32 cellular contexts compared by ENCODE assay signal in genomic region chr3:194836676-194837075, GRCh38.
"Had no signal": no experiment of that assay in that cellular context is flagged by ENCODE, and none has a peak within 500 bp of the region (broad histone marks: within the 10 kb centered on the region; RNA-seq: fewer than 3 reads in every experiment).

No MANE protein-coding gene starts in this region.

- H3K27ac Mint-ChIP-seq: activated CD4-positive, alpha-beta T cell treated with anti-CD3 and anti-CD28 coated beads for 36 hours; activated CD4-positive, alpha-beta T cell treated with anti-CD3 and anti-CD28 coated beads, Interleukin-2, amount 10 ng/mL, durations not matched to agents 7 days and 5 days; activated CD8-positive, alpha-beta T cell treated with anti-CD3 and anti-CD28 coated beads, Interleukin-2, amount 10 ng/mL, durations not matched to agents 7 days and 5 days; activated naive CD4-positive, alpha-beta T cell treated with anti-CD3 and anti-CD28 coated beads for 36 hours; activated naive CD8-positive, alpha-beta T cell; activated naive CD8-positive, alpha-beta T cell treated with anti-CD3 and anti-CD28 coated beads, Interleukin-2, amount 50 U/mL, for 24 hours; activated T-cell treated with anti-CD3 and anti-CD28 coated beads, Interleukin-2, amount 50 U/mL, for 24 hours; T-helper 1 cell treated with Interleukin-12 subunit alpha and Interleukin-12 subunit beta and Interleukin-4 antibody, amounts not matched to agents 30 μg/mL and 1 μg/mL, for 36 hours; T-helper 2 cell treated with Interferon-gamma antibody and Interleukin-4, amounts not matched to agents 5 μg/mL and 100 μg/mL, for 36 hours had no signal

- H3K27me3 Mint-ChIP-seq: activated CD4-positive, alpha-beta T cell treated with anti-CD3 and anti-CD28 coated beads for 36 hours; activated CD4-positive, alpha-beta T cell treated with anti-CD3 and anti-CD28 coated beads, Interleukin-2, amount 10 ng/mL, durations not matched to agents 7 days and 5 days; activated naive CD8-positive, alpha-beta T cell; activated naive CD8-positive, alpha-beta T cell treated with anti-CD3 and anti-CD28 coated beads, Interleukin-2, amount 50 U/mL, for 24 hours; activated T-cell treated with anti-CD3 and anti-CD28 coated beads, Interleukin-2, amount 50 U/mL, for 24 hours had no signal

- H3K4me3 Mint-ChIP-seq: activated CD4-positive, alpha-beta T cell treated with anti-CD3 and anti-CD28 coated beads for 36 hours; activated CD4-positive, alpha-beta T cell treated with anti-CD3 and anti-CD28 coated beads, Interleukin-2, amount 10 ng/mL, durations not matched to agents 7 days and 5 days; activated CD8-positive, alpha-beta T cell treated with anti-CD3 and anti-CD28 coated beads, Interleukin-2, amount 10 ng/mL, durations not matched to agents 7 days and 5 days; activated naive CD4-positive, alpha-beta T cell treated with anti-CD3 and anti-CD28 coated beads for 36 hours; activated naive CD8-positive, alpha-beta T cell; activated naive CD8-positive, alpha-beta T cell treated with anti-CD3 and anti-CD28 coated beads, Interleukin-2, amount 50 U/mL, for 24 hours; activated T-cell treated with anti-CD3 and anti-CD28 coated beads, Interleukin-2, amount 50 U/mL, for 24 hours; T-helper 1 cell treated with Interleukin-12 subunit alpha and Interleukin-12 subunit beta and Interleukin-4 antibody, amounts not matched to agents 30 μg/mL and 1 μg/mL, for 36 hours; T-helper 2 cell treated with Interferon-gamma antibody and Interleukin-4, amounts not matched to agents 5 μg/mL and 100 μg/mL, for 36 hours had no signal

- DNase-seq: activated CD4-positive, alpha-beta T cell treated with anti-CD3 and anti-CD28 coated beads for 36 hours; activated CD4-positive, alpha-beta T cell treated with anti-CD3 and anti-CD28 coated beads, Interleukin-2, amount 10 ng/mL, durations not matched to agents 7 days and 5 days; activated CD4-positive, alpha-beta T cell treated with anti-CD3 and anti-CD28 coated beads, Interleukin-2, amount 50 U/mL, for 48 hours; activated CD8-positive, alpha-beta T cell treated with anti-CD3 and anti-CD28 coated beads, Interleukin-2, amount 10 ng/mL, durations not matched to agents 7 days and 5 days; activated gamma-delta T cell treated with Interleukin-2 at 50 U/mL for 16 hours; activated naive CD4-positive, alpha-beta T cell treated with anti-CD3 and anti-CD28 coated beads for 36 hours; activated naive CD8-positive, alpha-beta T cell treated with anti-CD3 and anti-CD28 coated beads, Interleukin-2, amount 50 U/mL, for 24 hours; activated T-cell treated with anti-CD3 and anti-CD28 coated beads, Interleukin-2, amount 50 U/mL, for 24 hours; aorta; brain microvascular endothelial cell; Karpas-422; KBM-7; NCI-H1048; NCI-H1105 treated with DMSO at 0.1 percent for 48 hours; NCI-H1436; NCI-H1694; NCI-H1930; NCI-H2081 treated with DMSO at 0.1 percent for 48 hours; NCI-H345; NCI-H524 treated with DMSO at 0.1 percent for 48 hours; NCI-H748 treated with DMSO at 0.1 percent for 48 hours; NK-92 treated with Interleukin-12 subunit alpha and Interleukin-12 subunit beta, amount 100 ng/mL, for 24 hours; PC-3; Peyer's patch; RPMI8226; SHP77 treated with DMSO at 0.1 percent for 48 hours; SK-N-SH had no signal

- H3K27ac ChIP-seq: brain microvascular endothelial cell, Peyer's patch, SJSA1 had no signal

- ATAC-seq: activated CD4-positive, alpha-beta T cell treated with anti-CD3 and anti-CD28 coated beads for 36 hours; activated CD4-positive, CD25-positive, alpha-beta regulatory T cell treated with anti-CD3 and anti-CD28 coated beads, Interleukin-2, amount 50 U/mL, for 24 hours; activated CD8-positive, alpha-beta T cell treated with anti-CD3 and anti-CD28 coated beads, Interleukin-2, amount 10 ng/mL, durations not matched to agents 7 days and 5 days; activated naive CD8-positive, alpha-beta T cell treated with anti-CD3 and anti-CD28 coated beads, Interleukin-2, amount 50 U/mL, for 24 hours; PC-3 had no signal

- H3K36me3 Mint-ChIP-seq: activated naive CD8-positive, alpha-beta T cell had no signal

- H3K4me1 Mint-ChIP-seq: activated CD4-positive, alpha-beta T cell treated with anti-CD3 and anti-CD28 coated beads for 36 hours; activated CD4-positive, alpha-beta T cell treated with anti-CD3 and anti-CD28 coated beads, Interleukin-2, amount 10 ng/mL, durations not matched to agents 7 days and 5 days; activated naive CD8-positive, alpha-beta T cell treated with anti-CD3 and anti-CD28 coated beads, Interleukin-2, amount 50 U/mL, for 24 hours had no signal

- H3K9me3 Mint-ChIP-seq: activated CD4-positive, alpha-beta T cell treated with anti-CD3 and anti-CD28 coated beads, Interleukin-2, amount 10 ng/mL, durations not matched to agents 7 days and 5 days; activated naive CD4-positive, alpha-beta T cell treated with anti-CD3 and anti-CD28 coated beads for 36 hours; activated naive CD8-positive, alpha-beta T cell treated with anti-CD3 and anti-CD28 coated beads, Interleukin-2, amount 50 U/mL, for 24 hours; activated T-cell treated with anti-CD3 and anti-CD28 coated beads, Interleukin-2, amount 50 U/mL, for 24 hours; T-helper 1 cell treated with Interleukin-12 subunit alpha and Interleukin-12 subunit beta and Interleukin-4 antibody, amounts not matched to agents 30 μg/mL and 1 μg/mL, for 36 hours; T-helper 2 cell treated with Interferon-gamma antibody and Interleukin-4, amounts not matched to agents 5 μg/mL and 100 μg/mL, for 36 hours had no signal
